8 cellular contexts compared by ENCODE assay signal in the genomic region with DNA sequence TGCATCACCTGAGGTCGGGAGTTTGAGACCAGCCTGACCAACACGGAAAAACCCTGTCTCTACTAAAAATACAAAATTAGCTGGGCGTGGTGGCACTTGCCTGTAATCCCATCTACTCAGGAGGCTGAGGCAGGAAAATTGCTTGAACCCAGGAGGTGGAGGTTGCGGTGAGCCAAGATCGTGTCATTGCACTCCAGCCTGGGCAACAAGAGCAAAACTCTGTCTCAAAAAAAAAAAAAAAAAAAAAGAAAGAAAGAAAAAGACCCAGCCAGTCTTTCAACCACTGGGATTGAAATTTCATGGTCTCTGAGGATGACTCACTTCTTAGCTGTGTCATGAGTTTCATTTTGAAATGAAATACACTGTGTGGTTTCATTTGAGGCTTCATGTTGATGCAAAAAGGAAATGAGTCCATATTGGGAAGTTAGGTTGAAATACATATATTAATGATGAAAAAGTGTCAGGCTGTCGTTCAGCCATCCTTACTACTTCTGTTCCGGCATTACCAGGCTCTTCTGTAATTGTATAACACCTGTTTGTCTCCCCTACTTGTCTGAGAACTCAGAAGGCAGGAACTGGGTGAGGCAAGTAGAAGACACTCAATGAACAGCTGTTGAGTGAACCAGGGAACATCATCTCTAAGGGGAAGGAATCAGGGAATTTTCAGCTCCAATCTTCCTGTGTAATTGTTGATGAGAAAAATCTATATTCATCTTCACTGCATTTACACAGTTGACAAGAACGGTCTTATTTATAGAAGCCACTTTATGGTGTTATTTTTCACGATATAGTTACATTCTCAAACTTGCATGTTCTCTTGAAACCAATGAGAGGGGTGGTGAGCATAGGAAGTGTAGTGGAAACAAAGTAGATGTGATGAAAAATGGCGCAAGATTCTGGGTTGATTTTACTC.
A peak's percentile ranks its signal among the peaks of the same experiment; 100 is the strongest.
DNase-seq lines count a peak whose midpoint lies in the region; ATAC-seq and TF ChIP-seq lines count a peak whose summit lies in the region.

No MANE protein-coding gene starts in this region.

- TF ChIP-seq POLR2A in spleen (IDR thresholded peaks at IDR 0.05), result no peak

- H3K27ac ChIP-seq in CD4-positive, CD25-positive, alpha-beta regulatory T cell (ENCODE audit: insufficient read depth, low read length, poor library complexity, severe bottlenecking), result peak overlapping the region; percentile 47
- H3K27ac ChIP-seq in SJCRH30 (peak overlapping the region; percentile 87), epithelial cell of prostate (peak overlapping the region; percentile 98), spleen (peak overlapping the region; percentile 16 to 85 (median 76))

- H3K4me1 Mint-ChIP-seq in CD4-positive, CD25-positive, alpha-beta regulatory T cell, result peaks cover 9 to 45% (median 23%) of the 10 kb centered on the region in 4 donors

- WGBS in spleen, 5 donors, result 48 to 60% (median 52%) methylated on average over 10 of the region's 10 CpGs

- TF ChIP-seq CTCF in spleen (IDR thresholded peaks at IDR 0.05 in 8 of 11, conservative IDR thresholded peaks at IDR 0.05 in 3 of 11), result no peak

- peak; percentile 93 to 94 for ATAC-seq in CD4-positive, CD25-positive, alpha-beta regulatory T cell (ENCODE audit: low read depth in 2 of 2)
- peak; percentile 76 for ATAC-seq in HG03139 (IDR thresholded peaks at IDR 0.05; ENCODE audit: unreplicated experiment)

- peak overlapping the region; percentile 79 to 91 (median 91) for H3K27ac Mint-ChIP-seq in CD4-positive, CD25-positive, alpha-beta regulatory T cell

- H3K4me3 Mint-ChIP-seq in CD4-positive, CD25-positive, alpha-beta regulatory T cell, result peak overlapping the region; percentile 52 to 73 (median 64)

- intact Hi-C loops in spleen (cut with DNase I; ENCODE audit: low total_unique reads), result no loop called here

- no peaks in the 10 kb centered on the region for H3K36me3 Mint-ChIP-seq in CD4-positive, CD25-positive, alpha-beta regulatory T cell

- no peaks in the 10 kb centered on the region for H3K36me3 ChIP-seq in CD4-positive, CD25-positive, alpha-beta regulatory T cell (ENCODE audit: control insufficient read depth, insufficient read depth, low read length)
- H3K36me3 ChIP-seq in SJCRH30 (no peaks in the 10 kb centered on the region), spleen (no peaks in the 10 kb centered on the region)

- H3K27me3 Mint-ChIP-seq in CD4-positive, CD25-positive, alpha-beta regulatory T cell, result peaks cover 7% of the 10 kb centered on the region

- no peaks in the 10 kb centered on the region for H3K27me3 ChIP-seq in CD4-positive, CD25-positive, alpha-beta regulatory T cell (ENCODE audit: control insufficient read depth, insufficient read depth, low read length)
- H3K27me3 ChIP-seq in SJCRH30 (no peaks in the 10 kb centered on the region), spleen (replicated peaks in 1 of 7) (no peaks in the 10 kb centered on the region)

- H3K9me3 ChIP-seq in CD4-positive, CD25-positive, alpha-beta regulatory T cell (ENCODE audit: control insufficient read depth in 2 of 2, low read length in 2 of 2), result no peaks in the 10 kb centered on the region
- H3K9me3 ChIP-seq in SJCRH30 (replicated peaks) (no peaks in the 10 kb centered on the region), spleen (no peaks in the 10 kb centered on the region)

- peaks cover 0 to 3% (median 0%) of the 10 kb centered on the region in 7 donors for H3K9me3 Mint-ChIP-seq in CD4-positive, CD25-positive, alpha-beta regulatory T cell

- H3K4me3 ChIP-seq in CD4-positive, CD25-positive, alpha-beta regulatory T cell (ENCODE audit: low read depth, low read length), result peak overlapping the region; percentile 71
- H3K4me3 ChIP-seq in SJCRH30, result peak overlapping the region; percentile 13; the same call in 1 of the 2 replicates
- peak overlapping the region in 1 of 8 donors; percentile 48 for H3K4me3 ChIP-seq in spleen

- H3K4me1 ChIP-seq in CD4-positive, CD25-positive, alpha-beta regulatory T cell (ENCODE audit: control insufficient read depth, insufficient read depth, low read length, poor library complexity, severe bottlenecking), result peaks cover 42% of the 10 kb centered on the region
- peaks cover 75% of the 10 kb centered on the region for H3K4me1 ChIP-seq in SJCRH30
- peaks cover 41 to 72% (median 59%) of the 10 kb centered on the region in 6 donors for H3K4me1 ChIP-seq in spleen

- DNase-seq in CD4-positive, CD25-positive, alpha-beta regulatory T cell, result peak in 2 of 3 donors; percentile 56 to 87
- DNase-seq in GM19240 (ENCODE audit: insufficient read length, low spot score) (peak; percentile 39), SJCRH30 (peak; percentile 74 to 91), epithelial cell of prostate (ENCODE audit: low read depth, low spot score) (peak; percentile 86), spleen (no peak), anterior cingulate cortex (lab: John Stamatoyannopoulos, UW) (no peak), NCI-H82 treated with DMSO at 0.1 percent for 48 hours (lab: John Stamatoyannopoulos, UW; ENCODE audit: unreplicated experiment) (no peak)

Comparison
In these comparisons a context has a peak if more than half of its experiments do, and no peak if none do; other contexts are left out.
1. DNase-seq: peak in CD4-positive, CD25-positive, alpha-beta regulatory T cell (2 of 3), GM19240 (single experiment), SJCRH30 (2 of 2) and epithelial cell of prostate (single experiment); none in spleen (single experiment), anterior cingulate cortex (0 of 58) and NCI-H82 treated with DMSO at 0.1 percent for 48 hours (single experiment).
2. H3K27ac ChIP-seq: peak in every context shown above with its lines; median percentile 98 in epithelial cell of prostate; 87 in SJCRH30; 76 in spleen; 47 in CD4-positive, CD25-positive, alpha-beta regulatory T cell.